21 cellular contexts compared by ENCODE assay signal in the genomic region with DNA sequence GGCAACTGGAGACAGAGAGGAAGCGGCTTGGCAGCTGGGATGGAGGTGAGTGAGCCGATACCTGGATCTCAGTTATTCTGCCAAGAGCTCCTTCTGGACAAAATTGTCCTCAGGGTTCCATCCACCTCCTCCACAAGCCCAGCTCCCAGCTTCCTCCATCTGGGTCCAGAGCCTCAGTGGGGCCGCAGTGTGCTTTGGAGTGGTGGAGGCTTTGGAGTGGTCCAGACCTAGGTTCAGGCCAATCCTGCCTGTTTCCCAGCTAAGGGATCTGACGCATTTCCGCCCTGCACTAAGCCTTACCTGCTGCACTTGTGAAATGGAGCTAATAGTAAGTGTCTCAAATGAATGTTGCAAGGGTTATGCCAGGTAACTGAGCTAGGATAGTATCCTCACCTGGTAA.
DNase-seq lines count a peak whose midpoint lies in the region; ATAC-seq and TF ChIP-seq lines count a peak whose summit lies in the region.
"Had no signal": no experiment of that assay in that cellular context is flagged by ENCODE, and none has a peak within 500 bp of the region (broad histone marks: within the 10 kb centered on the region; RNA-seq: fewer than 3 reads in every experiment).

No MANE protein-coding gene starts in this region.

- H3K4me3 ChIP-seq in endodermal cell (ENCODE audit: low read length) = no peak overlapping the region
- H3K4me3 ChIP-seq: A549; BLaER1 treated with 17β-estradiol and CSF1 and Interleukin-3, amounts not matched to agents 10 nM and 100 nM; HAP-1 had no signal

- H3K27me3 Mint-ChIP-seq in activated CD8-positive, alpha-beta memory T cell treated with anti-CD3 and anti-CD28 coated beads, Interleukin-2, amount 10 ng/mL, durations not matched to agents 7 days and 5 days = no peaks in the 10 kb centered on the region
- H3K27me3 Mint-ChIP-seq in endodermal cell (ENCODE audit: insufficient read depth) (peaks cover 3% of the 10 kb centered on the region), osteocyte (ENCODE audit: unreplicated experiment) (no peaks in the 10 kb centered on the region)
- H3K27me3 Mint-ChIP-seq: CD4-positive, alpha-beta T cell had no signal

- 89 to 94% methylated on average over 3 to 5 of the region's 5 CpGs for WGBS in endodermal cell (ENCODE audit: insufficient coverage in 1 of 2, insufficient read length in 1 of 2), 2 experiments

- no peak overlapping the region for H3K27ac Mint-ChIP-seq in activated CD8-positive, alpha-beta memory T cell treated with anti-CD3 and anti-CD28 coated beads, Interleukin-2, amount 10 ng/mL, durations not matched to agents 7 days and 5 days
- H3K27ac Mint-ChIP-seq in endodermal cell (no peak overlapping the region), osteocyte (ENCODE audit: unreplicated experiment) (no peak overlapping the region)
- H3K27ac Mint-ChIP-seq: CD14-positive monocyte; CD4-positive, alpha-beta T cell; CD8-positive, alpha-beta memory T cell; HFFc6 had no signal

- no peaks in the 10 kb centered on the region for H3K4me1 Mint-ChIP-seq in activated CD8-positive, alpha-beta memory T cell treated with anti-CD3 and anti-CD28 coated beads, Interleukin-2, amount 10 ng/mL, durations not matched to agents 7 days and 5 days
- H3K4me1 Mint-ChIP-seq in endodermal cell (no peaks in the 10 kb centered on the region), osteocyte (ENCODE audit: unreplicated experiment) (no peaks in the 10 kb centered on the region)
- H3K4me1 Mint-ChIP-seq: CD14-positive monocyte; CD8-positive, alpha-beta memory T cell had no signal

- H3K27me3 ChIP-seq in endodermal cell (ENCODE audit: control insufficient read depth, insufficient read depth, low read length, poor library complexity, severe bottlenecking) = no peaks in the 10 kb centered on the region
- H3K27me3 ChIP-seq: BE2C; BLaER1 treated with 17β-estradiol and CSF1 and Interleukin-3, amounts not matched to agents 10 nM and 100 nM had no signal

- H3K36me3 Mint-ChIP-seq in activated CD8-positive, alpha-beta memory T cell treated with anti-CD3 and anti-CD28 coated beads, Interleukin-2, amount 10 ng/mL, durations not matched to agents 7 days and 5 days = no peaks in the 10 kb centered on the region
- H3K36me3 Mint-ChIP-seq in endodermal cell (ENCODE audit: low read depth) (no peaks in the 10 kb centered on the region), osteocyte (ENCODE audit: unreplicated experiment) (no peaks in the 10 kb centered on the region)
- H3K36me3 Mint-ChIP-seq: CD14-positive monocyte; CD8-positive, alpha-beta memory T cell had no signal

- TF ChIP-seq CTCF in endodermal cell (conservative IDR thresholded peaks at IDR 0.05) (no peak), osteocyte (IDR thresholded peaks at IDR 0.05) (no peak)

- peak; percentile 30 for DNase-seq in activated CD8-positive, alpha-beta memory T cell treated with anti-CD3 and anti-CD28 coated beads, Interleukin-2, amount 10 ng/mL, durations not matched to agents 7 days and 5 days
- no peak for DNase-seq in activated CD8-positive, alpha-beta memory T cell treated with anti-CD3 and anti-CD28 coated beads, Interleukin-2, amount 50 U/mL, for 4 hours
- DNase-seq in endodermal cell (peak; percentile 40), osteocyte (ENCODE audit: extremely low spot score, unreplicated experiment) (peak; percentile 74), ureter (ENCODE audit: low spot score) (no peak)
- DNase-seq: 8988T; ACHN; AML-193; BE2C; CD4-positive, alpha-beta T cell; CD8-positive, alpha-beta memory T cell; DMS53; DMS79 treated with DMSO at 0.1 percent for 48 hours; GF-D8; GOT3; HFFc6 had no signal

- H3K9me3 ChIP-seq in endodermal cell (ENCODE audit: control insufficient read depth, low read length) = no peaks in the 10 kb centered on the region
- H3K9me3 ChIP-seq: A549; BE2C; BLaER1 treated with 17β-estradiol and CSF1 and Interleukin-3, amounts not matched to agents 10 nM and 100 nM; HAP-1 had no signal

- ATAC-seq in activated CD8-positive, alpha-beta memory T cell treated with anti-CD3 and anti-CD28 coated beads, Interleukin-2, amount 10 ng/mL, durations not matched to agents 7 days and 5 days = no peak
- ATAC-seq in GM19397 (IDR thresholded peaks at IDR 0.05; ENCODE audit: unreplicated experiment) = no peak
- ATAC-seq: A549 had no signal

- H3K36me3 ChIP-seq in endodermal cell (ENCODE audit: control insufficient read depth, insufficient read depth, low read length) = no peaks in the 10 kb centered on the region
- H3K36me3 ChIP-seq: BE2C; BLaER1 treated with 17β-estradiol and CSF1 and Interleukin-3, amounts not matched to agents 10 nM and 100 nM; HAP-1 had no signal

- H3K4me1 ChIP-seq in endodermal cell (ENCODE audit: control insufficient read depth, insufficient read depth, low read length) = no peaks in the 10 kb centered on the region
- H3K4me1 ChIP-seq: A549; BE2C; BLaER1 treated with 17β-estradiol and CSF1 and Interleukin-3, amounts not matched to agents 10 nM and 100 nM; HAP-1 had no signal

- no peak overlapping the region for H3K27ac ChIP-seq in endodermal cell (ENCODE audit: low read depth, low read length)
- H3K27ac ChIP-seq: A549; BLaER1 treated with 17β-estradiol and CSF1 and Interleukin-3, amounts not matched to agents 10 nM and 100 nM had no signal

- H3K4me3 Mint-ChIP-seq in activated CD8-positive, alpha-beta memory T cell treated with anti-CD3 and anti-CD28 coated beads, Interleukin-2, amount 10 ng/mL, durations not matched to agents 7 days and 5 days = no peak overlapping the region
- H3K4me3 Mint-ChIP-seq in endodermal cell = no peak overlapping the region
- no peak overlapping the region for H3K4me3 Mint-ChIP-seq in osteocyte (ENCODE audit: unreplicated experiment)
- H3K4me3 Mint-ChIP-seq: CD14-positive monocyte; CD4-positive, alpha-beta T cell; CD8-positive, alpha-beta memory T cell; HFFc6 had no signal

- no peaks in the 10 kb centered on the region for H3K9me3 Mint-ChIP-seq in activated CD8-positive, alpha-beta memory T cell treated with anti-CD3 and anti-CD28 coated beads, Interleukin-2, amount 10 ng/mL, durations not matched to agents 7 days and 5 days (ENCODE audit: low read depth)
- H3K9me3 Mint-ChIP-seq in endodermal cell (no peaks in the 10 kb centered on the region), osteocyte (ENCODE audit: unreplicated experiment) (peaks cover 4% of the 10 kb centered on the region)
- H3K9me3 Mint-ChIP-seq: CD4-positive, alpha-beta T cell; CD8-positive, alpha-beta memory T cell had no signal

- CTCF ChIA-PET in activated CD8-positive, alpha-beta memory T cell treated with anti-CD3 and anti-CD28 coated beads, Interleukin-2, amount 10 ng/mL, durations not matched to agents 7 days and 5 days (lab: Charles Lee) = no interaction called here

- no peak overlapping the region for H3K9ac ChIP-seq in endodermal cell (ENCODE audit: extremely low read depth, low read length, poor library complexity, severe bottlenecking)
- H3K9ac ChIP-seq: BLaER1 treated with 17β-estradiol and CSF1 and Interleukin-3, amounts not matched to agents 10 nM and 100 nM had no signal

Comparison
In these comparisons a context has a peak if more than half of its experiments do, and no peak if none do; other contexts are left out.
1. DNase-seq: peak in activated CD8-positive, alpha-beta memory T cell treated with anti-CD3 and anti-CD28 coated beads, Interleukin-2, amount 10 ng/mL, durations not matched to agents 7 days and 5 days (single experiment), endodermal cell (single experiment) and osteocyte (single experiment); none in activated CD8-positive, alpha-beta memory T cell treated with anti-CD3 and anti-CD28 coated beads, Interleukin-2, amount 50 U/mL, for 4 hours (single experiment) and ureter (single experiment).